8 cellular contexts compared by ENCODE assay signal in genomic region chr12:48865441-48866290, GRCh38. TPM values are rescaled to one million over a fixed set of nuclear protein-coding genes. Genes with fewer than 3 reads are reported as not detected.
A peak's percentile ranks its signal among the peaks of the same experiment; 100 is the strongest.
DNase-seq lines count a peak whose midpoint lies in the region; ATAC-seq and TF ChIP-seq lines count a peak whose summit lies in the region.

Gene RND1, minus strand, starts transcription at chr12:48865870. Its CDS starts 103 bp downstream, at chr12:48865767.

- peak within 1 kb of the TSS; percentile 73 for H3K4me3 ChIP-seq in left ventricle myocardium inferior

- H3K36me3 ChIP-seq in left ventricle myocardium inferior: no peaks in the 10 kb centered on the region

- ATAC-seq in HG02852 (IDR thresholded peaks at IDR 0.05; ENCODE audit: unreplicated experiment): peak; percentile 92

- intact Hi-C loops in left ventricle myocardium inferior (cut with micrococcal nuclease): no loop called here
- intact Hi-C loops in posterior vena cava (cut with DNase I): no loop called here

- DNase-seq in GM13976 (ENCODE audit: low spot score) (peak; percentile 94), NCI-H1436 treated with DMSO at 0.1 percent for 48 hours (lab: John Stamatoyannopoulos, UW) (peak; percentile 80), T-helper 1 cell (peak; percentile 69 to 90 (median 77)), left ventricle myocardium inferior (peak; percentile 85), posterior vena cava (ENCODE audit: low spot score) (peak; percentile 93), ureter (ENCODE audit: low spot score) (peak; percentile 90)

- H3K27me3 ChIP-seq in left ventricle myocardium inferior (ENCODE audit: low read depth): peaks cover 4% of the 10 kb centered on the region

- TF ChIP-seq CTCF in GM13976 (IDR thresholded peaks at IDR 0.05; ENCODE audit: borderline replicate concordance, control extremely low read depth, extremely low read depth, insufficient read depth, missing control alignments): no peak
- peak; percentile 33 for TF ChIP-seq CTCF in left ventricle myocardium inferior (IDR thresholded peaks at IDR 0.05; ENCODE audit: borderline replicate concordance)

- H3K4me1 ChIP-seq in left ventricle myocardium inferior: peaks cover 14% of the 10 kb centered on the region

- H3K9me3 ChIP-seq in left ventricle myocardium inferior (replicated peaks): no peaks in the 10 kb centered on the region

- peak within 1 kb of the TSS; percentile 76 for H3K27ac ChIP-seq in angular gyrus (ENCODE audit: low read depth, low read length)
- peak within 1 kb of the TSS; percentile 40 for H3K27ac ChIP-seq in left ventricle myocardium inferior (replicated peaks)

- in situ Hi-C loops in GM13976 (cut with MboI; ENCODE audit: low sequenced_read_pairs, unreplicated experiment): no loop called here

RNA-seq across cellular contexts. Expression of gene RND1, which starts in this region (rescaled TPM):
- 0.47 TPM for total RNA-seq in left ventricle myocardium inferior
- total RNA-seq in posterior vena cava: under 1 TPM; 0.29 to 0.32 TPM
- total RNA-seq in ureter: 1.9 TPM

Comparison
In these comparisons a context has a peak if more than half of its experiments do, and no peak if none do; other contexts are left out.
1. Peak in every context shown above with its lines: DNase-seq, ATAC-seq, H3K4me3 ChIP-seq and H3K27ac ChIP-seq.
2. Peak in DNase-seq, H3K4me3 ChIP-seq and H3K27ac ChIP-seq in left ventricle myocardium inferior; RNA of the gene not detected or under 1 TPM.
3. Peak in DNase-seq in posterior vena cava; RNA of the gene not detected or under 1 TPM.